ENCODE assay signal across 9 cellular contexts in genomic region chr6:127606131-127606562, GRCh38. TPM values are rescaled to one million over a fixed set of nuclear protein-coding genes. Genes with fewer than 3 reads are reported as not detected.
DNase-seq lines count a peak whose midpoint lies in the region; ATAC-seq, FAIRE-seq and TF ChIP-seq lines count a peak whose summit lies in the region.
"Had no signal": no experiment of that assay in that cellular context is flagged by ENCODE, and none has a peak within 500 bp of the region (broad histone marks: within the 10 kb centered on the region; RNA-seq: fewer than 3 reads in every experiment).

No MANE protein-coding gene starts in this region.

- H3K4me3 ChIP-seq in bronchial epithelial cell (ENCODE audit: low read depth, low read length) (no peak overlapping the region), osteoblast (ENCODE audit: insufficient read depth, low read length) (no peak overlapping the region)

- no peaks in the 10 kb centered on the region for H3K36me3 Mint-ChIP-seq in activated T-helper 1 cell treated with anti-CD3 and anti-CD28 coated beads, Interleukin-12 subunit alpha, Interleukin-12 subunit beta, Interleukin-2, Interleukin-4 antibody, amounts not matched to agents 30 ng/mL and 10 ng/mL and 1 ng/mL, durations not matched to agents 14 hours and 24 hours and 36 hours (ENCODE audit: low read depth)

- no peaks in the 10 kb centered on the region for H3K4me1 ChIP-seq in osteoblast (ENCODE audit: insufficient read depth, low read length)

- H3K27me3 ChIP-seq in bronchial epithelial cell (ENCODE audit: control insufficient read depth, insufficient read depth, low read length) (no peaks in the 10 kb centered on the region), osteoblast (ENCODE audit: insufficient read depth, low read length) (no peaks in the 10 kb centered on the region)

- peak; percentile 30 for TF ChIP-seq CTCF in bronchial epithelial cell (IDR thresholded peaks at IDR 0.05; ENCODE audit: insufficient read depth, low read length, severe bottlenecking)
- TF ChIP-seq CTCF in osteoblast (IDR thresholded peaks at IDR 0.05; ENCODE audit: extremely low read depth, low read depth, low read length), result peak; percentile 43

- H4K20me1 ChIP-seq in osteoblast (ENCODE audit: insufficient read depth, low read length), result no peaks in the 10 kb centered on the region

- FAIRE-seq in bronchial epithelial cell (lab: Jason Lieb, UNC), result no peak

- H3K9me3 Mint-ChIP-seq in activated T-helper 1 cell treated with anti-CD3 and anti-CD28 coated beads, Interleukin-12 subunit alpha, Interleukin-12 subunit beta, Interleukin-2, Interleukin-4 antibody, amounts not matched to agents 30 ng/mL and 10 ng/mL and 1 ng/mL, durations not matched to agents 14 hours and 24 hours and 36 hours, result no peaks in the 10 kb centered on the region

- H3K4me1 Mint-ChIP-seq in activated T-helper 1 cell treated with anti-CD3 and anti-CD28 coated beads, Interleukin-12 subunit alpha, Interleukin-12 subunit beta, Interleukin-2, Interleukin-4 antibody, amounts not matched to agents 30 ng/mL and 10 ng/mL and 1 ng/mL, durations not matched to agents 14 hours and 24 hours and 36 hours (ENCODE audit: low read depth), result no peaks in the 10 kb centered on the region
- H3K4me1 Mint-ChIP-seq: naive B cell had no signal

- H3K27ac Mint-ChIP-seq in activated T-helper 1 cell treated with anti-CD3 and anti-CD28 coated beads, Interleukin-12 subunit alpha, Interleukin-12 subunit beta, Interleukin-2, Interleukin-4 antibody, amounts not matched to agents 30 ng/mL and 10 ng/mL and 1 ng/mL, durations not matched to agents 14 hours and 24 hours and 36 hours, result no peak overlapping the region

- peak; percentile 8 to 78 (median 42) for DNase-seq in NCI-H1417 (lab: John Stamatoyannopoulos, UW)
- DNase-seq in NCI-H1417 treated with DMSO at 0.1 percent for 48 hours (lab: John Stamatoyannopoulos, UW), result no peak
- peak; percentile 38 to 62 for DNase-seq in NCI-H446 (lab: John Stamatoyannopoulos, UW)
- peak; percentile 32 for DNase-seq in bronchial epithelial cell (ENCODE audit: low read depth)
- DNase-seq in osteoblast (ENCODE audit: insufficient read length, low spot score, missing footprints), result no peak
- no peak for DNase-seq in activated T-helper 1 cell treated with anti-CD3 and anti-CD28 coated beads, Interleukin-12 subunit alpha, Interleukin-12 subunit beta, Interleukin-2, Interleukin-4 antibody, amounts not matched to agents 30 ng/mL and 10 ng/mL and 1 ng/mL, durations not matched to agents 14 hours and 24 hours and 36 hours (ENCODE audit: low spot score)
- DNase-seq in NOMO-1 treated with dmso at 0.1 percent for 144 hours (lab: John Stamatoyannopoulos, UW; ENCODE audit: unreplicated experiment), result no peak
- DNase-seq: naive B cell had no signal

- no peak overlapping the region for H3K4me2 ChIP-seq in osteoblast (ENCODE audit: insufficient read depth, low read length)

- no peak overlapping the region for H3K27ac ChIP-seq in osteoblast (ENCODE audit: low read depth, low read length)

- H3K4me3 Mint-ChIP-seq in activated T-helper 1 cell treated with anti-CD3 and anti-CD28 coated beads, Interleukin-12 subunit alpha, Interleukin-12 subunit beta, Interleukin-2, Interleukin-4 antibody, amounts not matched to agents 30 ng/mL and 10 ng/mL and 1 ng/mL, durations not matched to agents 14 hours and 24 hours and 36 hours, result no peak overlapping the region
- H3K4me3 Mint-ChIP-seq: naive B cell had no signal

- H3K27me3 Mint-ChIP-seq in activated T-helper 1 cell treated with anti-CD3 and anti-CD28 coated beads, Interleukin-12 subunit alpha, Interleukin-12 subunit beta, Interleukin-2, Interleukin-4 antibody, amounts not matched to agents 30 ng/mL and 10 ng/mL and 1 ng/mL, durations not matched to agents 14 hours and 24 hours and 36 hours (ENCODE audit: insufficient read depth), result peaks cover 16% of the 10 kb centered on the region
- H3K27me3 Mint-ChIP-seq: naive B cell had no signal

- H3K36me3 ChIP-seq in bronchial epithelial cell (ENCODE audit: control insufficient read depth, insufficient read depth, low read length) (no peaks in the 10 kb centered on the region), osteoblast (ENCODE audit: insufficient read depth, low read length) (no peaks in the 10 kb centered on the region)

- no peak overlapping the region for H2AFZ ChIP-seq in osteoblast (ENCODE audit: low read length)

- no peaks in the 10 kb centered on the region for H3K79me2 ChIP-seq in osteoblast (ENCODE audit: insufficient read depth, low read length)

- intact Hi-C loops in activated T-helper 1 cell treated with anti-CD3 and anti-CD28 coated beads, Interleukin-12 subunit alpha, Interleukin-12 subunit beta, Interleukin-2, Interleukin-4 antibody, amounts not matched to agents 30 ng/mL and 10 ng/mL and 1 ng/mL, durations not matched to agents 14 hours and 24 hours and 36 hours (cut with micrococcal nuclease), result no loop called here

- H3K9me3 ChIP-seq in osteoblast (ENCODE audit: low read depth, low read length), result no peaks in the 10 kb centered on the region

- no peak for ATAC-seq in HG03097 (IDR thresholded peaks at IDR 0.05; ENCODE audit: low FRiP score, unreplicated experiment)

RNA-seq across cellular contexts. Expression of gene C6orf58, which starts 29.2 kb away (rescaled TPM):
- total RNA-seq in bronchial epithelial cell (not detected in 2 replicates), osteoblast (under 0.01 TPM in 1 of 2 replicates, not detected in the other)
- 0.16 TPM in 1 of 2 replicates, not detected in the other for total RNA-seq in activated T-helper 1 cell treated with anti-CD3 and anti-CD28 coated beads, Interleukin-12 subunit alpha, Interleukin-12 subunit beta, Interleukin-2, Interleukin-4 antibody, amounts not matched to agents 30 ng/mL and 10 ng/mL and 1 ng/mL, durations not matched to agents 14 hours and 24 hours and 36 hours

Comparison
In these comparisons a context has a peak if more than half of its experiments do, and no peak if none do; other contexts are left out.
1. DNase-seq: peak in NCI-H1417 (3 of 3), NCI-H446 (2 of 2) and bronchial epithelial cell (single experiment); none in NCI-H1417 treated with DMSO at 0.1 percent for 48 hours (single experiment), osteoblast (single experiment), activated T-helper 1 cell treated with anti-CD3 and anti-CD28 coated beads, Interleukin-12 subunit alpha, Interleukin-12 subunit beta, Interleukin-2, Interleukin-4 antibody, amounts not matched to agents 30 ng/mL and 10 ng/mL and 1 ng/mL, durations not matched to agents 14 hours and 24 hours and 36 hours (single experiment) and NOMO-1 treated with dmso at 0.1 percent for 144 hours (single experiment).